In genomic region chr11:133265536-133265935, GRCh38 we compare ENCODE assay signal across 26 cellular contexts.
"Had no signal": no experiment of that assay in that cellular context is flagged by ENCODE, and none has a peak within 500 bp of the region (broad histone marks: within the 10 kb centered on the region; RNA-seq: fewer than 3 reads in every experiment).

No MANE protein-coding gene starts in this region.

- H3K4me3 ChIP-seq: colonic mucosa, coronary artery, dorsolateral prefrontal cortex, esophagus muscularis mucosa, esophagus squamous epithelium, gastrocnemius medialis, gastroesophageal sphincter, heart left ventricle, heart right ventricle had no signal

- H3K27me3 ChIP-seq: colonic mucosa, foreskin keratinocyte, gastrocnemius medialis had no signal

- H3K9me3 ChIP-seq: colonic mucosa, esophagus muscularis mucosa, esophagus squamous epithelium, gastrocnemius medialis, gastroesophageal sphincter, heart left ventricle, heart right ventricle had no signal

- FAIRE-seq: colon, endometrium, endothelial cell of umbilical vein, frontal cortex had no signal

- H3K4me1 ChIP-seq: colonic mucosa, esophagus muscularis mucosa, esophagus squamous epithelium, foreskin keratinocyte, gastrocnemius medialis, gastroesophageal sphincter, heart left ventricle, heart right ventricle had no signal

- H3K27ac ChIP-seq: colonic mucosa, coronary artery, dorsolateral prefrontal cortex, epithelial cell of prostate, esophagus muscularis mucosa, esophagus squamous epithelium, foreskin keratinocyte, gastrocnemius medialis, gastroesophageal sphincter, heart left ventricle, heart right ventricle had no signal

- H3K36me3 ChIP-seq: colonic mucosa, esophagus muscularis mucosa, esophagus squamous epithelium, gastrocnemius medialis, gastroesophageal sphincter, heart left ventricle, heart right ventricle had no signal

- DNase-seq: colonic mucosa; cortex of kidney; dermis blood vessel endothelial cell; effector CD4-positive, alpha-beta T cell; effector CD8-positive, alpha-beta T cell; effector memory CD4-positive, alpha-beta T cell; effector memory CD8-positive, alpha-beta T cell; endodermal cell; erythroblast; esophagus squamous epithelium; foreskin fibroblast; foreskin keratinocyte; foreskin melanocyte; gastrocnemius medialis; glutamatergic neuron; heart left ventricle; heart right ventricle had no signal
